ENCODE assay signal across 20 cellular contexts in the genomic region with DNA sequence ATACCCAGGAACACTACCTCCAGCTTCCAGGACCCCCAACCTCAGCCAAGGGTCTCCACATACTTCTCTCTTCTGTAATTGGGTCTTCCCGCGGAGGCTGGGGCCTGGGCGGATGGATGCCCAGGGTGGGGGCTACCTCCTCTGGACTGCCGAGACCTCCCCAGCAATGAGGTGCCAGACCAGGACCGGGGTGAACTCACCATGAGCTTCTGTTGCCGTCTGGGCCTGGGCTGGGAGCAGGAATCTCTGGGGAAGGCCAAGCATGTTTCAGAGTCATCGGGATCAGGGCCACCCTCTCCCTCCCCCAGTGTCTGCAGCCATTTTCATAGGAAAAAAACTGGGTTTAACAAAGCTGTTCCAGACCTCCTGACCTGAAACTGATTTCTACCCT. TPM values are rescaled to one million over a fixed set of nuclear protein-coding genes. Genes with fewer than 3 reads are reported as not detected.
DNase-seq lines count a peak whose midpoint lies in the region; ATAC-seq and TF ChIP-seq lines count a peak whose summit lies in the region.
"Had no signal": no experiment of that assay in that cellular context is flagged by ENCODE, and none has a peak within 500 bp of the region (broad histone marks: within the 10 kb centered on the region; RNA-seq: fewer than 3 reads in every experiment).

No MANE protein-coding gene starts in this region.

- no peak overlapping the region for H3K27ac Mint-ChIP-seq in endodermal cell
- H3K27ac Mint-ChIP-seq in nephron = peak overlapping the region; percentile 96 to 99 (median 99)
- H3K27ac Mint-ChIP-seq in GM23338 = no peak overlapping the region
- H3K27ac Mint-ChIP-seq: activated CD8-positive, alpha-beta T cell treated with anti-CD3 and anti-CD28 coated beads, Interleukin-2, amount 10 ng/mL, durations not matched to agents 7 days and 5 days had no signal

- no peaks in the 10 kb centered on the region for H3K79me2 ChIP-seq in GM23338 (replicated peaks; ENCODE audit: insufficient read depth)

- H3K27me3 Mint-ChIP-seq in endodermal cell (ENCODE audit: insufficient read depth) = peaks cover 53% of the 10 kb centered on the region
- no peaks in the 10 kb centered on the region for H3K27me3 Mint-ChIP-seq in nephron (ENCODE audit: low read depth)
- peaks cover 53% of the 10 kb centered on the region for H3K27me3 Mint-ChIP-seq in GM23338 (ENCODE audit: insufficient read depth, low read depth, poor library complexity)

- H3K4me3 Mint-ChIP-seq in endodermal cell = no peak overlapping the region
- peak overlapping the region; percentile 71 to 85 (median 82) for H3K4me3 Mint-ChIP-seq in nephron
- no peak overlapping the region for H3K4me3 Mint-ChIP-seq in GM23338
- H3K4me3 Mint-ChIP-seq: activated CD8-positive, alpha-beta T cell treated with anti-CD3 and anti-CD28 coated beads, Interleukin-2, amount 10 ng/mL, durations not matched to agents 7 days and 5 days; CD8-positive, alpha-beta memory T cell had no signal

- TF ChIP-seq CTCF in endodermal cell (conservative IDR thresholded peaks at IDR 0.05) (no peak), nephron (IDR thresholded peaks at IDR 0.05; ENCODE audit: unreplicated experiment in 3 of 3) (no peak), testis (IDR thresholded peaks at IDR 0.05) (no peak), GM23338 (conservative IDR thresholded peaks at IDR 0.05; ENCODE audit: low read depth in 2 of 2) (no peak)

- peak overlapping the region; percentile 90 for H3K27ac ChIP-seq in SJCRH30
- H3K27ac ChIP-seq in endodermal cell (ENCODE audit: low read depth, low read length) = peak overlapping the region; percentile 68
- peak overlapping the region; percentile 87 to 97 for H3K27ac ChIP-seq in testis
- H3K27ac ChIP-seq in GM23338 (ENCODE audit: low read depth) = no peak overlapping the region
- H3K27ac ChIP-seq: breast epithelium had no signal

- no peak for DNase-seq in SJCRH30
- DNase-seq in endodermal cell = no peak
- DNase-seq in testis = no peak
- no peak for DNase-seq in GM23338 (ENCODE audit: low spot score)
- no peak for DNase-seq in MV-4-11 (lab: John Stamatoyannopoulos, UW)
- DNase-seq: activated CD4-positive, CD25-positive, alpha-beta regulatory T cell treated with anti-CD3 and anti-CD28 coated beads, Interleukin-2, amount 50 U/mL, for 72 hours; activated CD8-positive, alpha-beta T cell treated with anti-CD3 and anti-CD28 coated beads, Interleukin-2, amount 10 ng/mL, durations not matched to agents 7 days and 5 days; activated gamma-delta T cell; AML-193; CD8-positive, alpha-beta memory T cell; DMS53; GF-D8; immature natural killer cell; NCI-H187 treated with DMSO at 0.1 percent for 48 hours; NCI-H82; OCI-M1; SIG-M5 had no signal

- H3K9me3 Mint-ChIP-seq in endodermal cell (no peaks in the 10 kb centered on the region), nephron (no peaks in the 10 kb centered on the region), GM23338 (no peaks in the 10 kb centered on the region)
- H3K9me3 Mint-ChIP-seq: CD8-positive, alpha-beta memory T cell; immature natural killer cell had no signal

- H3K36me3 ChIP-seq in SJCRH30 (no peaks in the 10 kb centered on the region), endodermal cell (ENCODE audit: control insufficient read depth, insufficient read depth, low read length) (no peaks in the 10 kb centered on the region), testis (ENCODE audit: low read depth, missing control alignments) (no peaks in the 10 kb centered on the region), GM23338 (ENCODE audit: insufficient read depth) (no peaks in the 10 kb centered on the region)
- H3K36me3 ChIP-seq: breast epithelium had no signal

- H2AFZ ChIP-seq in GM23338 = no peak overlapping the region

- H3F3A ChIP-seq in GM23338 (replicated peaks; ENCODE audit: low read depth) = 0 out of 2 replicates have a peak, but pooled peaks cover 9% of the 10 kb centered on the region

- H3K9ac ChIP-seq in endodermal cell (ENCODE audit: extremely low read depth, low read length, poor library complexity, severe bottlenecking) = no peak overlapping the region

- H3K4me1 ChIP-seq in SJCRH30 (peaks cover 57% of the 10 kb centered on the region), endodermal cell (ENCODE audit: control insufficient read depth, insufficient read depth, low read length) (peaks cover 12% of the 10 kb centered on the region), testis (peaks cover 28% of the 10 kb centered on the region), GM23338 (ENCODE audit: insufficient read depth) (peaks cover 24% of the 10 kb centered on the region)

- WGBS in endodermal cell (ENCODE audit: insufficient coverage in 1 of 2, insufficient read length in 1 of 2), 2 experiments = 95 to 97% methylated on average over 7 of the region's 7 CpGs
- 79 to 87% methylated on average over 7 of the region's 7 CpGs for WGBS in testis, 2 donors

- no peaks in the 10 kb centered on the region for H3K27me3 ChIP-seq in SJCRH30
- H3K27me3 ChIP-seq in endodermal cell (ENCODE audit: control insufficient read depth, insufficient read depth, low read length, poor library complexity, severe bottlenecking) = peaks cover 12% of the 10 kb centered on the region
- H3K27me3 ChIP-seq in testis = no peaks in the 10 kb centered on the region
- H3K27me3 ChIP-seq in GM23338 (ENCODE audit: insufficient read depth) = peaks cover 63% of the 10 kb centered on the region
- H3K27me3 ChIP-seq: breast epithelium had no signal

- ATAC-seq in GM23338 = no peak
- ATAC-seq in HG03520 (IDR thresholded peaks at IDR 0.05; ENCODE audit: unreplicated experiment) = no peak
- ATAC-seq: activated CD8-positive, alpha-beta T cell treated with anti-CD3 and anti-CD28 coated beads, Interleukin-2, amount 10 ng/mL, durations not matched to agents 7 days and 5 days had no signal

- no peaks in the 10 kb centered on the region for H4K20me1 ChIP-seq in GM23338 (replicated peaks; ENCODE audit: insufficient read depth)

- no peak overlapping the region for H3K4me2 ChIP-seq in GM23338

- H3K9me2 ChIP-seq in GM23338 (ENCODE audit: insufficient read depth) = no peaks in the 10 kb centered on the region

- no peak for TF ChIP-seq POLR2A in testis (IDR thresholded peaks at IDR 0.05)

- H3K36me3 Mint-ChIP-seq in endodermal cell (ENCODE audit: low read depth) (no peaks in the 10 kb centered on the region), nephron (ENCODE audit: low read depth) (no peaks in the 10 kb centered on the region), GM23338 (ENCODE audit: low read depth) (no peaks in the 10 kb centered on the region)
- H3K36me3 Mint-ChIP-seq: CD8-positive, alpha-beta memory T cell; immature natural killer cell had no signal

- H3K4me3 ChIP-seq in SJCRH30 (peak overlapping the region; percentile 63), endodermal cell (ENCODE audit: low read length) (no peak overlapping the region), testis (no peak overlapping the region), GM23338 (no peak overlapping the region)
- H3K4me3 ChIP-seq: breast epithelium had no signal

- peaks cover 11% of the 10 kb centered on the region for H3K4me1 Mint-ChIP-seq in endodermal cell
- H3K4me1 Mint-ChIP-seq in nephron = peaks cover 50% of the 10 kb centered on the region
- H3K4me1 Mint-ChIP-seq in GM23338 = peaks cover 11% of the 10 kb centered on the region
- H3K4me1 Mint-ChIP-seq: CD8-positive, alpha-beta memory T cell had no signal

- H3K9me3 ChIP-seq in SJCRH30 (replicated peaks) (no peaks in the 10 kb centered on the region), endodermal cell (ENCODE audit: control insufficient read depth, low read length) (no peaks in the 10 kb centered on the region), testis (no peaks in the 10 kb centered on the region)
- H3K9me3 ChIP-seq: breast epithelium had no signal

- intact Hi-C loops in testis (cut with DNase I; ENCODE audit: low total_unique reads) = no loop called here

TF ChIP-seq in GM23338, 12 proteins besides CTCF, POLR2A, EP300 and RAD21 (continues in another document):
- TF ChIP-seq ETS1 (IDR thresholded peaks at IDR 0.05) (no peak), ZNF114 (CRISPR knock-in tag; IDR thresholded peaks at IDR 0.05) (no peak), CREB1 (CRISPR knock-in tag; IDR thresholded peaks at IDR 0.05; ENCODE audit: low read depth) (no peak)

RNA-seq across cellular contexts. Expression of gene BAHCC1, which starts 10.3 kb away (rescaled TPM):
- 17.4 and 20.0 TPM in 2 replicates for total RNA-seq in SJCRH30 (2014; rRNA removed; shearing (Covaris generic))
- total RNA-seq in endodermal cell (10 to 100 TPM; 63.9 to 78.1 TPM), testis (10 to 100 TPM; 29.2 to 30.2 TPM)
- polyA plus RNA-seq in endodermal cell (2013, experiment 1 of 2) = 40.3 TPM
- polyA plus RNA-seq in endodermal cell (2013, experiment 2 of 2) = 37.2 TPM
- polyA plus RNA-seq in testis (ENCODE audit: insufficient read depth, low read depth, low replicate concordance) (11.3 TPM), GM23338 (2016; fragmentation: Nextera tagmentation; extraction: Ambion mirVana) (0.17 and 0.24 TPM in 2 replicates)
- total RNA-seq in GM23338 (2014; rRNA removed; shearing (Covaris generic)) = 1.1 and 1.8 TPM in 2 replicates
- total RNA-seq: CD8-positive, alpha-beta memory T cell had no signal
- polyA plus RNA-seq: CD8-positive, alpha-beta memory T cell had no signal

Comparison
In these comparisons a context has a peak if more than half of its experiments do, and no peak if none do; other contexts are left out.
1. H3K27ac Mint-ChIP-seq: peak in nephron (3 of 3); none in endodermal cell (single experiment) and GM23338 (single experiment).
2. H3K4me3 Mint-ChIP-seq: peak in nephron (3 of 3); none in endodermal cell (single experiment) and GM23338 (single experiment).